Comparison of ENCODE assay signal across 1 cellular context in genomic region chr10:7687228-7687907, GRCh38.
TF ChIP-seq lines count a peak whose summit lies in the region.

No MANE protein-coding gene starts in this region.

TF ChIP-seq in HepG2, 621 proteins besides CTCF, POLR2A, EP300 and RAD21 (continued from another document and continues in another):
- TF ChIP-seq, protein P1, sequence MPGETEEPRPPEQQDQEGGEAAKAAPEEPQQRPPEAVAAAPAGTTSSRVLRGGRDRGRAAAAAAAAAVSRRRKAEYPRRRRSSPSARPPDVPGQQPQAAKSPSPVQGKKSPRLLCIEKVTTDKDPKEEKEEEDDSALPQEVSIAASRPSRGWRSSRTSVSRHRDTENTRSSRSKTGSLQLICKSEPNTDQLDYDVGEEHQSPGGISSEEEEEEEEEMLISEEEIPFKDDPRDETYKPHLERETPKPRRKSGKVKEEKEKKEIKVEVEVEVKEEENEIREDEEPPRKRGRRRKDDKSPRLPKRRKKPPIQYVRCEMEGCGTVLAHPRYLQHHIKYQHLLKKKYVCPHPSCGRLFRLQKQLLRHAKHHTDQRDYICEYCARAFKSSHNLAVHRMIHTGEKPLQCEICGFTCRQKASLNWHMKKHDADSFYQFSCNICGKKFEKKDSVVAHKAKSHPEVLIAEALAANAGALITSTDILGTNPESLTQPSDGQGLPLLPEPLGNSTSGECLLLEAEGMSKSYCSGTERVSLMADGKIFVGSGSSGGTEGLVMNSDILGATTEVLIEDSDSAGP (CRISPR knock-in tag; IDR thresholded peaks at IDR 0.05; ENCODE audit: borderline replicate concordance): no peak
- TF ChIP-seq HOXA5 (CRISPR knock-in tag; IDR thresholded peaks at IDR 0.05): peak; percentile 34; the same call in 1 of the 2 replicates
- no peak; the same call in 1 of the 2 replicates for TF ChIP-seq MED1 (CRISPR knock-in tag; IDR thresholded peaks at IDR 0.05)
- no peak for TF ChIP-seq ZNF530 (CRISPR knock-in tag; IDR thresholded peaks at IDR 0.05; ENCODE audit: low read depth)
- no peak for TF ChIP-seq MBD4 (IDR thresholded peaks at IDR 0.05; ENCODE audit: borderline replicate concordance, low read length)
- no peak for TF ChIP-seq POLR2AphosphoS2 (IDR thresholded peaks at IDR 0.05; ENCODE audit: low read depth, low read length)
- no peak for TF ChIP-seq PHB2 (IDR thresholded peaks at IDR 0.05; ENCODE audit: partially characterized antibody)
- no peak for TF ChIP-seq CSRNP1 (CRISPR knock-in tag; IDR thresholded peaks at IDR 0.05)
- TF ChIP-seq NKX3-1 (CRISPR knock-in tag; IDR thresholded peaks at IDR 0.05): no peak
- TF ChIP-seq CENPBD1 (CRISPR knock-in tag; IDR thresholded peaks at IDR 0.05; ENCODE audit: borderline replicate concordance, low read depth): no peak
- no peak for TF ChIP-seq NRL (CRISPR knock-in tag; IDR thresholded peaks at IDR 0.05; ENCODE audit: borderline replicate concordance)
- no peak for TF ChIP-seq RNF2 (conservative IDR thresholded peaks at IDR 0.05; ENCODE audit: low read depth)
- TF ChIP-seq, protein P2, sequence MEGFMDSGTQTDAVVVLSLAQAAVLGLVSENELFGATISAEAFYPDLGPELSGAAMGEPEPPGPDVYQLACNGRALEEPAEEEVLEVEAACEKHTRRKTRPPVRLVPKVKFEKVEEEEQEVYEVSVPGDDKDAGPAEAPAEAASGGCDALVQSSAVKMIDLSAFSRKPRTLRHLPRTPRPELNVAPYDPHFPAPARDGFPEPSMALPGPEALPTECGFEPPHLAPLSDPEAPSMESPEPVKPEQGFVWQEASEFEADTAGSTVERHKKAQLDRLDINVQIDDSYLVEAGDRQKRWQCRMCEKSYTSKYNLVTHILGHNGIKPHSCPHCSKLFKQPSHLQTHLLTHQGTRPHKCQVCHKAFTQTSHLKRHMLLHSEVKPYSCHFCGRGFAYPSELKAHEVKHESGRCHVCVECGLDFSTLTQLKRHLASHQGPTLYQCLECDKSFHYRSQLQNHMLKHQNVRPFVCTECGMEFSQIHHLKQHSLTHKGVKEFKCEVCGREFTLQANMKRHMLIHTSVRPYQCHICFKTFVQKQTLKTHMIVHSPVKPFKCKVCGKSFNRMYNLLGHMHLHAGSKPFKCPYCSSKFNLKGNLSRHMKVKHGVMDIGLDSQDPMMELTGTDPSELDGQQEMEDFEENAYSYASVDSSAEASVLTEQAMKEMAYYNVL (CRISPR knock-in tag; IDR thresholded peaks at IDR 0.05; ENCODE audit: borderline replicate concordance): no peak
- TF ChIP-seq, protein P3, sequence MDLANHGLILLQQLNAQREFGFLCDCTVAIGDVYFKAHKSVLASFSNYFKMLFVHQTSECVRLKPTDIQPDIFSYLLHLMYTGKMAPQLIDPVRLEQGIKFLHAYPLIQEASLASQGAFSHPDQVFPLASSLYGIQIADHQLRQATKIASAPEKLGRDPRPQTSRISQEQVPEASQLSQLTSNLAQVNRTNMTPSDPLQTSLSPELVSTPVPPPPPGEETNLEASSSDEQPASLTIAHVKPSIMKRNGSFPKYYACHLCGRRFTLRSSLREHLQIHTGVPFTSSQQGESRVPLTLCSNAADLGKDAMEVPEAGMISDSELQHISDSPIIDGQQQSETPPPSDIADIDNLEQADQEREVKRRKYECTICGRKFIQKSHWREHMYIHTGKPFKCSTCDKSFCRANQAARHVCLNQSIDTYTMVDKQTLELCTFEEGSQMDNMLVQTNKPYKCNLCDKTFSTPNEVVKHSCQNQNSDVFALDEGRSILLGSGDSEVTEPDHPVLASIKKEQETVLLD (CRISPR knock-in tag; IDR thresholded peaks at IDR 0.05; ENCODE audit: low read depth): no peak
- TF ChIP-seq TP53 (CRISPR knock-in tag; conservative IDR thresholded peaks at IDR 0.05): no peak
- 0 out of 2 replicates have a peak, but pooled peaks have one; percentile 13 for TF ChIP-seq HNF4A (CRISPR knock-in tag; IDR thresholded peaks at IDR 0.05)
- TF ChIP-seq AKAP8 (CRISPR knock-in tag; IDR thresholded peaks at IDR 0.05): no peak
- no peak for TF ChIP-seq TRAFD1 (CRISPR knock-in tag; IDR thresholded peaks at IDR 0.05; ENCODE audit: borderline replicate concordance)
- TF ChIP-seq, protein P4, sequence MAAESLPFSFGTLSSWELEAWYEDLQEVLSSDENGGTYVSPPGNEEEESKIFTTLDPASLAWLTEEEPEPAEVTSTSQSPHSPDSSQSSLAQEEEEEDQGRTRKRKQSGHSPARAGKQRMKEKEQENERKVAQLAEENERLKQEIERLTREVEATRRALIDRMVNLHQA (CRISPR knock-in tag; IDR thresholded peaks at IDR 0.05): no peak
- TF ChIP-seq TFDP1 (CRISPR knock-in tag; IDR thresholded peaks at IDR 0.05; ENCODE audit: borderline replicate concordance): no peak
- no peak for TF ChIP-seq KDM5A (IDR thresholded peaks at IDR 0.05; ENCODE audit: borderline replicate concordance, low read length)
- no peak for TF ChIP-seq ZNF841 (CRISPR knock-in tag; IDR thresholded peaks at IDR 0.05; ENCODE audit: borderline replicate concordance)
- no peak for TF ChIP-seq KAT7 (CRISPR knock-in tag; IDR thresholded peaks at IDR 0.05; ENCODE audit: borderline replicate concordance)
- TF ChIP-seq ZNF136 (CRISPR knock-in tag; IDR thresholded peaks at IDR 0.05; ENCODE audit: low read depth): no peak
- 0 out of 2 replicates have a peak, but pooled peaks have one; percentile 55 for TF ChIP-seq ZNF644 (CRISPR knock-in tag; IDR thresholded peaks at IDR 0.05; ENCODE audit: low read depth)
- no peak for TF ChIP-seq ZNF235 (CRISPR knock-in tag; IDR thresholded peaks at IDR 0.05; ENCODE audit: borderline replicate concordance)
- no peak for TF ChIP-seq ZNF337 (CRISPR knock-in tag; IDR thresholded peaks at IDR 0.05; ENCODE audit: borderline replicate concordance, low read depth)
- no peak for TF ChIP-seq ZBTB20 (CRISPR knock-in tag; IDR thresholded peaks at IDR 0.05; ENCODE audit: borderline replicate concordance, low read depth)
- TF ChIP-seq CAMTA2 (CRISPR knock-in tag; IDR thresholded peaks at IDR 0.05; ENCODE audit: borderline replicate concordance): no peak
- TF ChIP-seq XRCC5 (optimal IDR thresholded peaks at IDR 0.05; ENCODE audit: low read length): peak; percentile 93
- TF ChIP-seq GATAD2A (CRISPR knock-in tag; IDR thresholded peaks at IDR 0.05): peak; percentile 58; the same call in 1 of the 2 replicates
- TF ChIP-seq U2AF1 (optimal IDR thresholded peaks at IDR 0.05; ENCODE audit: low read depth, low read length): no peak
- TF ChIP-seq, protein P5, sequence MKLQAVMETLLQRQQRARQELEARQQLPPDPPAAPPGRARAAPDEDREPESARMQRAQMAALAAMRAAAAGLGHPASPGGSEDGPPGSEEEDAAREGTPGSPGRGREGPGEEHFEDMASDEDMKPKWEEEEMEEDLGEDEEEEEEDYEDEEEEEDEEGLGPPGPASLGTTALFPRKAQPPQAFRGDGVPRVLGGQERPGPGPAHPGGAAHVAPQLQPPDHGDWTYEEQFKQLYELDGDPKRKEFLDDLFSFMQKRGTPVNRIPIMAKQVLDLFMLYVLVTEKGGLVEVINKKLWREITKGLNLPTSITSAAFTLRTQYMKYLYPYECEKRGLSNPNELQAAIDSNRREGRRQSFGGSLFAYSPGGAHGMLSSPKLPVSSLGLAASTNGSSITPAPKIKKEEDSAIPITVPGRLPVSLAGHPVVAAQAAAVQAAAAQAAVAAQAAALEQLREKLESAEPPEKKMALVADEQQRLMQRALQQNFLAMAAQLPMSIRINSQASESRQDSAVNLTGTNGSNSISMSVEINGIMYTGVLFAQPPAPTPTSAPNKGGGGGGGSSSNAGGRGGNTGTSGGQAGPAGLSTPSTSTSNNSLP (IDR thresholded peaks at IDR 0.05; ENCODE audit: low read depth, low read length): peak; percentile 61; the same call in 1 of the 2 replicates
- TF ChIP-seq NFE2L2 (IDR thresholded peaks at IDR 0.05; ENCODE audit: low read length): no peak
- TF ChIP-seq MIER2 (CRISPR knock-in tag; IDR thresholded peaks at IDR 0.05): no peak
- no peak for TF ChIP-seq HMG20A (CRISPR knock-in tag; IDR thresholded peaks at IDR 0.05; ENCODE audit: borderline replicate concordance)
- TF ChIP-seq SAP130 (CRISPR knock-in tag; IDR thresholded peaks at IDR 0.05; ENCODE audit: low read depth): peak; percentile 44; the same call in 1 of the 2 replicates
- no peak for TF ChIP-seq REST (IDR thresholded peaks at IDR 0.05; ENCODE audit: borderline replicate concordance in 1 of 2, low read depth in 1 of 2, low read length in 2 of 2)
- no peak; the same call in 1 of the 2 replicates for TF ChIP-seq IRF2 (CRISPR knock-in tag; IDR thresholded peaks at IDR 0.05)
- no peak for TF ChIP-seq TBP (CRISPR knock-in tag; IDR thresholded peaks at IDR 0.05)
- no peak for TF ChIP-seq KDM4B (CRISPR knock-in tag; IDR thresholded peaks at IDR 0.05)
- 0 out of 2 replicates have a peak, but pooled peaks have one; percentile 44 for TF ChIP-seq KLF9 (CRISPR knock-in tag; IDR thresholded peaks at IDR 0.05; ENCODE audit: low read depth)
- no peak for TF ChIP-seq ZFP62 (CRISPR knock-in tag; IDR thresholded peaks at IDR 0.05)
- no peak for TF ChIP-seq TSC22D2 (CRISPR knock-in tag; IDR thresholded peaks at IDR 0.05; ENCODE audit: borderline replicate concordance)
- no peak for TF ChIP-seq RXRB (CRISPR knock-in tag; IDR thresholded peaks at IDR 0.05; ENCODE audit: borderline replicate concordance)
- no peak for TF ChIP-seq ASH2L (IDR thresholded peaks at IDR 0.05; ENCODE audit: insufficient read length, low read depth, low read length)
- no peak for TF ChIP-seq SMAD1 (CRISPR knock-in tag; IDR thresholded peaks at IDR 0.05; ENCODE audit: borderline replicate concordance, low read depth)
- no peak for TF ChIP-seq MTA1 (CRISPR knock-in tag; IDR thresholded peaks at IDR 0.05; ENCODE audit: borderline replicate concordance)
- TF ChIP-seq MTA3 (CRISPR knock-in tag; IDR thresholded peaks at IDR 0.05): no peak
- TF ChIP-seq ZNF788 (CRISPR knock-in tag; IDR thresholded peaks at IDR 0.05; ENCODE audit: borderline replicate concordance): no peak
- TF ChIP-seq ZSCAN30 (CRISPR knock-in tag; IDR thresholded peaks at IDR 0.05): no peak
- TF ChIP-seq ZFP82 (CRISPR knock-in tag; IDR thresholded peaks at IDR 0.05; ENCODE audit: borderline replicate concordance): no peak
- no peak for TF ChIP-seq ZNF180 (CRISPR knock-in tag; IDR thresholded peaks at IDR 0.05; ENCODE audit: borderline replicate concordance, low read depth)
- no peak for TF ChIP-seq JDP2 (CRISPR knock-in tag; IDR thresholded peaks at IDR 0.05; ENCODE audit: borderline replicate concordance)
- TF ChIP-seq BORCS8-MEF2B (CRISPR knock-in tag; IDR thresholded peaks at IDR 0.05): no peak
